ENCODE assay signal across 8 cellular contexts in the genomic region with DNA sequence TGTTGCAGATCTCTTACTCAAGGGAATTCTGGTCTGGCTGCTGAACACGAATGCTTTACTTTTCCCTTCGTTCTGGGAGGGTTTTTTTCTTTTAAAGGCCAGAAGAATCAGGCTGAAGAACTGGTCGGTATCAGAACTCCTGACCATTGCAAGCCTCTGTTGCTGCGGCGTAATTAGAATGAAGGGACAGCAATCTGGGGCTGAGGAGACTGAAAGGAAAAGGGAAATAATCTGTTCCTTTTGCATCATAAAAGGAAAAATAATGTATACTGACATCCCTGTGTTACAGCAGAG. TPM values are rescaled to one million over a fixed set of nuclear protein-coding genes. Genes with fewer than 3 reads are reported as not detected.
DNase-seq lines count a peak whose midpoint lies in the region; ATAC-seq and TF ChIP-seq lines count a peak whose summit lies in the region.

No MANE protein-coding gene starts in this region.

- no peaks in the 10 kb centered on the region for H3K9me3 ChIP-seq in left lung
- H3K9me3 ChIP-seq in thyroid gland, result no peaks in the 10 kb centered on the region

- peaks cover 54% of the 10 kb centered on the region for H3K4me1 Mint-ChIP-seq in activated T-cell treated with anti-CD3 and anti-CD28 coated beads, Interleukin-2, amount 50 U/mL, for 24 hours (ENCODE audit: low read depth)

- no peak for TF ChIP-seq CTCF in astrocyte of the cerebellum (IDR thresholded peaks at IDR 0.05; ENCODE audit: low read depth, low read length, missing control alignments)
- TF ChIP-seq CTCF in left lung (IDR thresholded peaks at IDR 0.05), result no peak
- no peak for TF ChIP-seq CTCF in thyroid gland (IDR thresholded peaks at IDR 0.05)

- no peak for DNase-seq in activated T-cell treated with anti-CD3 and anti-CD28 coated beads, Interleukin-2, amount 50 U/mL, for 24 hours
- no peak for DNase-seq in activated T-cell treated with anti-CD3 and anti-CD28 coated beads for 4 hours
- DNase-seq in astrocyte of the cerebellum (ENCODE audit: low read depth), result peak; percentile 1
- no peak for DNase-seq in left lung
- DNase-seq in thyroid gland, result no peak
- no peak for DNase-seq in SHP77 treated with DMSO at 0.1 percent for 48 hours (lab: John Stamatoyannopoulos, UW)
- DNase-seq in 8988T, result no peak
- no peak for DNase-seq in SKM-1 (lab: John Stamatoyannopoulos, UW; ENCODE audit: unreplicated experiment)

- in situ Hi-C loops in astrocyte of the cerebellum (cut with HindIII; ENCODE audit: low sequenced_read_pairs), result no loop called here

- peaks cover 0 to 4% of the 10 kb centered on the region in 2 donors for H3K36me3 ChIP-seq in left lung
- no peaks in the 10 kb centered on the region for H3K36me3 ChIP-seq in thyroid gland

- H3K4me3 ChIP-seq in astrocyte of the cerebellum (ENCODE audit: low read depth, low read length) (peak overlapping the region; percentile 83), left lung (peak overlapping the region; percentile 72 to 89), thyroid gland (replicated peaks in 1 of 3) (peak overlapping the region; percentile 4 to 84 (median 70))

- intact Hi-C loops in left lung (cut with DNase I), result no loop called here
- intact Hi-C loops in thyroid gland (cut with DNase I), result no loop called here

- TF ChIP-seq POLR2A in thyroid gland (IDR thresholded peaks at IDR 0.05), result no peak

- peak overlapping the region; percentile 88 for H3K4me3 Mint-ChIP-seq in activated T-cell treated with anti-CD3 and anti-CD28 coated beads, Interleukin-2, amount 50 U/mL, for 24 hours

- H3K4me1 ChIP-seq in left lung (peaks cover 0 to 38% of the 10 kb centered on the region in 2 donors), thyroid gland (peaks cover 0 to 6% of the 10 kb centered on the region in 2 donors)

- ATAC-seq in left lung, result peak; percentile 15

- H3K27me3 Mint-ChIP-seq in activated T-cell treated with anti-CD3 and anti-CD28 coated beads, Interleukin-2, amount 50 U/mL, for 24 hours, result no peaks in the 10 kb centered on the region

- peaks cover 25% of the 10 kb centered on the region for H3K36me3 Mint-ChIP-seq in activated T-cell treated with anti-CD3 and anti-CD28 coated beads, Interleukin-2, amount 50 U/mL, for 24 hours (ENCODE audit: low read depth)

- H3K27me3 ChIP-seq in left lung, result no peaks in the 10 kb centered on the region
- no peaks in the 10 kb centered on the region for H3K27me3 ChIP-seq in thyroid gland

- H3K27ac ChIP-seq in left lung (peak overlapping the region; percentile 89 to 91), thyroid gland (peak overlapping the region; percentile 70 to 89 (median 87))

- H3K27ac Mint-ChIP-seq in activated T-cell treated with anti-CD3 and anti-CD28 coated beads, Interleukin-2, amount 50 U/mL, for 24 hours, result peak overlapping the region; percentile 96

- H3K9me3 Mint-ChIP-seq in activated T-cell treated with anti-CD3 and anti-CD28 coated beads, Interleukin-2, amount 50 U/mL, for 24 hours, result no peaks in the 10 kb centered on the region

- WGBS in thyroid gland, 2 donors, result 0 to 1% methylated on average over 5 of the region's 5 CpGs

RNA-seq across cellular contexts. Expression of a gene that starts 0.7 kb away (rescaled TPM):
- total RNA-seq in left lung (10 to 100 TPM; 60.4 to 79.1 TPM), thyroid gland (10 to 100 TPM; 37.2 to 68.9 (median 40.0) TPM)
